ENCODE assay signal across 8 cellular contexts in the genomic region with DNA sequence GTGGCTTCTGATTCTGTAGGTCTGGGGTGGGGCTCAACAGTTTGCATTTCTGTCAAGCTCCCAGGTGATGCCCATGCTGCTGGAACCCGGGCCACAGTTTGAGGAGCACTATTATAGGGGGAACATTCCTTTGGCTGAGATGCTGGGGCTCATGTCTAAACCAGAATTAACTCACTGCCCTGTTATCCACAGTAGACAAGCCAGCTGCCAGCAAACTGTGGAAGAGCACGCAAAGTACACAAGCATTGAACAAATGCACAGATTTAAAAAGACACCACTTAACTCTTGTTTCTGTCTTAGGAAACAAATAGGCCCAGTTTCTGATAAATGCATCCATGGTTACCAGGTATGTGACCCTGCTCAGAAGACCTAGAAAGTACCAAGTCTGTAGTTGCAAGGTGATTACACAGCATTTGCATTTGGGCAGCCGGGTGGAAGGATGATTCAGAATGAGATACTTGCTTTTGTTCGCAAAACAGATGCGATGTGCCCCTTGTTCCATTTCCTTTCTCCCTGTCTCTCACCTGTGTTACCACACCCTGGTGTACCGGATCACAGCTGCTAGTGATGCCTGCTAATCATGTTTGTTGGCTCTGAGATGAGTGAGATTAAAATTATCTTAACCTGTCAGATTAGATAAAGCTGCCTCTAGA. TPM values are rescaled to one million over a fixed set of nuclear protein-coding genes. Genes with fewer than 3 reads are reported as not detected.
DNase-seq lines count a peak whose midpoint lies in the region; ATAC-seq and TF ChIP-seq lines count a peak whose summit lies in the region.

No MANE protein-coding gene starts in this region.

- peaks cover 0 to 29% of the 10 kb centered on the region in 2 donors for H3K36me3 ChIP-seq in vagina

- TF ChIP-seq POLR2A in vagina (IDR thresholded peaks at IDR 0.05) = no peak

- H3K4me3 Mint-ChIP-seq in central memory CD8-positive, alpha-beta T cell = no peak overlapping the region

- no peaks in the 10 kb centered on the region for H3K9me3 Mint-ChIP-seq in central memory CD8-positive, alpha-beta T cell

- peak overlapping the region; percentile 44 for H3K27ac Mint-ChIP-seq in central memory CD8-positive, alpha-beta T cell (ENCODE audit: low read depth)

- peak in 1 of 2 donors; percentile 29 for DNase-seq in central memory CD8-positive, alpha-beta T cell (ENCODE audit: low spot score in 2 of 2)
- DNase-seq in NCI-H187 (lab: John Stamatoyannopoulos, UW) (no peak), vagina (ENCODE audit: extremely low spot score in 2 of 2) (no peak), NK-92 (lab: John Stamatoyannopoulos, UW; ENCODE audit: unreplicated experiment) (no peak), Kasumi-1 (lab: John Stamatoyannopoulos, UW) (no peak)

- no peak for TF ChIP-seq CTCF in vagina (IDR thresholded peaks at IDR 0.05)

- ATAC-seq in GM18499 (IDR thresholded peaks at IDR 0.05; ENCODE audit: insufficient read depth, unreplicated experiment) (peak; percentile 84), GM21367 (IDR thresholded peaks at IDR 0.05; ENCODE audit: unreplicated experiment) (peak; percentile 72), HG03442 (IDR thresholded peaks at IDR 0.05; ENCODE audit: unreplicated experiment) (peak; percentile 75)
- ATAC-seq in central memory CD8-positive, alpha-beta T cell (replicated peaks; ENCODE audit: extremely low read depth, poor library complexity, severe bottlenecking) = peak; percentile 78

- no peaks in the 10 kb centered on the region for H3K27me3 ChIP-seq in vagina

- H3K4me1 Mint-ChIP-seq in central memory CD8-positive, alpha-beta T cell = peaks cover 43% of the 10 kb centered on the region

- no peaks in the 10 kb centered on the region for H3K9me3 ChIP-seq in vagina

- no peak overlapping the region for H3K27ac ChIP-seq in vagina

- H3K27me3 Mint-ChIP-seq in central memory CD8-positive, alpha-beta T cell = no peaks in the 10 kb centered on the region

- H3K4me3 ChIP-seq in vagina = no peak overlapping the region

- no peaks in the 10 kb centered on the region for H3K4me1 ChIP-seq in vagina

- intact Hi-C loops in vagina (cut with DNase I) = no loop called here

- H3K36me3 Mint-ChIP-seq in central memory CD8-positive, alpha-beta T cell (ENCODE audit: insufficient read depth) = peaks cover 16% of the 10 kb centered on the region

RNA-seq across cellular contexts. Expression of gene GYG1, which starts 12.4 kb away (rescaled TPM):
- 45.9 TPM for total RNA-seq in vagina
